In the genomic region with DNA sequence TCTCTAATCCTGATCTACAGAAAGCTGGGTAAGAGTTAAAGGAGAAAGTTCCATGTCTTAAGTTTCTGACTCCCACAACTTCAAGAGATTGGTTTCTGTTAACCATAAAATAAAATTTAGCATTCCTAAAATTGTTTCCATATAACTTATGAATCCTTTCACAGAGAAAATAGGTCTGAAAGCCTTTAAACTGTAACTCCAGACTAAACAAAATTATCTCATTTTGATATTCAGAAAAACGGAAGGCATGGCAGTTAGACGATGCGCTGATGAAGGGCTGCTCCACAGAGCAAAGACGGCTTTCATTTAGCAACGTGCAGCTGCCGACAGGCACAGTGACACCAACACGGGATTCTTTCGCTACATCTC, we compare ENCODE assay signal across 16 cellular contexts.
DNase-seq lines count a peak whose midpoint lies in the region; ATAC-seq and TF ChIP-seq lines count a peak whose summit lies in the region.
"Had no signal": no experiment of that assay in that cellular context is flagged by ENCODE, and none has a peak within 500 bp of the region (broad histone marks: within the 10 kb centered on the region; RNA-seq: fewer than 3 reads in every experiment).

No MANE protein-coding gene starts in this region.

- H4K91ac ChIP-seq in trophoblast cell (ENCODE audit: low read depth, low read length), result peak overlapping the region; percentile 32

- H3K36me3 Mint-ChIP-seq in activated CD8-positive, alpha-beta T cell treated with anti-CD3 and anti-CD28 coated beads for 36 hours (ENCODE audit: low read depth), result peaks cover 17% of the 10 kb centered on the region

- H3K9ac ChIP-seq in trophoblast cell (ENCODE audit: low read length), result no peak overlapping the region
- H3K9ac ChIP-seq: parathyroid adenoma had no signal

- H2BK120ac ChIP-seq in trophoblast cell (ENCODE audit: insufficient read depth, low read length, poor library complexity), result no peak overlapping the region

- H3K18ac ChIP-seq in trophoblast cell (ENCODE audit: low read length), result no peak overlapping the region

- H3K27ac ChIP-seq in trophoblast cell (ENCODE audit: low read depth, low read length) (peak overlapping the region; percentile 42), esophagus squamous epithelium (no peak overlapping the region)
- H3K27ac ChIP-seq: parathyroid adenoma had no signal

- H3K79me2 ChIP-seq in trophoblast cell (ENCODE audit: control insufficient read depth, insufficient read depth, low read length, poor library complexity), result no peaks in the 10 kb centered on the region
- H3K79me2 ChIP-seq: parathyroid adenoma had no signal

- H3K14ac ChIP-seq in trophoblast cell (ENCODE audit: low read length), result no peak overlapping the region

- H3K36me3 ChIP-seq in trophoblast cell (ENCODE audit: control insufficient read depth in 1 of 2, insufficient read depth in 2 of 2, low read length in 2 of 2) (peaks cover 3% of the 10 kb centered on the region in 2 experiments), esophagus squamous epithelium (peaks cover 0 to 83% (median 2%) of the 10 kb centered on the region in 3 donors)

- no peak overlapping the region for H2BK5ac ChIP-seq in trophoblast cell (ENCODE audit: low read depth, low read length, poor library complexity)

- peaks cover 3 to 8% of the 10 kb centered on the region in 2 experiments for H3K4me1 ChIP-seq in trophoblast cell (ENCODE audit: control insufficient read depth in 1 of 2, insufficient read depth in 2 of 2, low read length in 2 of 2)
- peaks cover 0 to 19% (median 0%) of the 10 kb centered on the region in 3 donors for H3K4me1 ChIP-seq in esophagus squamous epithelium
- H3K4me1 ChIP-seq: parathyroid adenoma had no signal

- no peak overlapping the region for H3K4me2 ChIP-seq in trophoblast cell (ENCODE audit: low read length)

- no peak overlapping the region for H3K4me3 Mint-ChIP-seq in activated CD8-positive, alpha-beta T cell treated with anti-CD3 and anti-CD28 coated beads for 36 hours
- H3K4me3 Mint-ChIP-seq: stimulated activated naive B cell treated with anti-CD40 and anti-IgM and Interleukin-4, amounts not matched to agents 10 μg/mL and 1 μg/mL and 100 μg/mL, for 72 hours; T-helper 17 cell; WTC11 had no signal

- no peak for ATAC-seq in HG02623 (IDR thresholded peaks at IDR 0.05; ENCODE audit: unreplicated experiment)
- ATAC-seq in activated CD8-positive, alpha-beta T cell treated with anti-CD3 and anti-CD28 coated beads for 36 hours, result no peak
- ATAC-seq: esophagus mucosa; stimulated activated naive B cell treated with anti-CD40 and anti-IgM and Interleukin-4, amounts not matched to agents 10 μg/mL and 1 μg/mL and 100 μg/mL, for 72 hours; T-helper 17 cell; WTC11 had no signal

- H3K9me3 Mint-ChIP-seq in activated CD8-positive, alpha-beta T cell treated with anti-CD3 and anti-CD28 coated beads for 36 hours, result no peaks in the 10 kb centered on the region
- H3K9me3 Mint-ChIP-seq: stimulated activated naive B cell treated with anti-CD40 and anti-IgM and Interleukin-4, amounts not matched to agents 10 μg/mL and 1 μg/mL and 100 μg/mL, for 72 hours; WTC11 had no signal

- intact Hi-C loops in head of caudate nucleus (cut with DNase I) (no loop called here), esophagus squamous epithelium (cut with DNase I) (no loop called here)
- intact Hi-C loops in activated CD8-positive, alpha-beta T cell treated with anti-CD3 and anti-CD28 coated beads for 36 hours (cut with micrococcal nuclease), result no loop called here

- no peak overlapping the region for H2AFZ ChIP-seq in trophoblast cell (ENCODE audit: insufficient read depth, low read length, poor library complexity)
- H2AFZ ChIP-seq: parathyroid adenoma had no signal

- H4K12ac ChIP-seq in trophoblast cell (ENCODE audit: low read depth, low read length), result no peak overlapping the region

- peaks cover under 1% of the 10 kb centered on the region for H3K79me1 ChIP-seq in trophoblast cell (ENCODE audit: low read length)

- H3K27me3 ChIP-seq in trophoblast cell (ENCODE audit: insufficient read depth, low read length), result no peaks in the 10 kb centered on the region
- no peaks in the 10 kb centered on the region for H3K27me3 ChIP-seq in esophagus squamous epithelium

- H3K27me3 Mint-ChIP-seq in activated CD8-positive, alpha-beta T cell treated with anti-CD3 and anti-CD28 coated beads for 36 hours, result no peaks in the 10 kb centered on the region
- H3K27me3 Mint-ChIP-seq: stimulated activated naive B cell treated with anti-CD40 and anti-IgM and Interleukin-4, amounts not matched to agents 10 μg/mL and 1 μg/mL and 100 μg/mL, for 72 hours; T-helper 17 cell had no signal

- no peak for TF ChIP-seq CTCF in esophagus squamous epithelium (IDR thresholded peaks at IDR 0.05)
- no peak for TF ChIP-seq CTCF in activated CD8-positive, alpha-beta T cell treated with anti-CD3 and anti-CD28 coated beads for 36 hours (IDR thresholded peaks at IDR 0.05)

- no peak overlapping the region for H4K8ac ChIP-seq in trophoblast cell (ENCODE audit: low read depth, low read length)

- no peaks in the 10 kb centered on the region for H3K4me1 Mint-ChIP-seq in activated CD8-positive, alpha-beta T cell treated with anti-CD3 and anti-CD28 coated beads for 36 hours (ENCODE audit: low read depth)
- H3K4me1 Mint-ChIP-seq: stimulated activated naive B cell treated with anti-CD40 and anti-IgM and Interleukin-4, amounts not matched to agents 10 μg/mL and 1 μg/mL and 100 μg/mL, for 72 hours; T-helper 17 cell had no signal

- DNase-seq in AG20443 (ENCODE audit: low spot score), result peak; percentile 41
- peak; percentile 43 for DNase-seq in amniotic epithelial cell (ENCODE audit: low read depth)
- peak in 38 of 42 donors; percentile 13 to 65 (median 36) for DNase-seq in head of caudate nucleus
- DNase-seq in trophoblast cell, result no peak
- no peak for DNase-seq in esophagus squamous epithelium (lab: John Stamatoyannopoulos, UW)
- no peak for DNase-seq in activated CD8-positive, alpha-beta T cell treated with anti-CD3 and anti-CD28 coated beads for 36 hours
- DNase-seq in SHP77 treated with DMSO at 0.1 percent for 48 hours (lab: John Stamatoyannopoulos, UW), result no peak
- DNase-seq: ACHN; activated gamma-delta T cell; stimulated activated CD4-positive, alpha-beta T cell treated with anti-CD3 and anti-CD28 coated beads, Interleukin-12 subunit alpha, Interleukin-12 subunit beta, amount 100 ng/mL, for 4 hours; stimulated activated naive B cell treated with anti-CD40 and anti-IgM and Interleukin-4, amounts not matched to agents 10 μg/mL and 1 μg/mL and 100 μg/mL, for 72 hours; T-helper 17 cell had no signal

- no peak overlapping the region for H3K4ac ChIP-seq in trophoblast cell (ENCODE audit: low read depth, low read length)

- no peak overlapping the region for H2BK12ac ChIP-seq in trophoblast cell (ENCODE audit: low read length)

- H3K23ac ChIP-seq in trophoblast cell (ENCODE audit: low read length), result no peak overlapping the region

- CTCF ChIA-PET in activated CD8-positive, alpha-beta T cell treated with anti-CD3 and anti-CD28 coated beads for 36 hours (lab: Charles Lee), result no interaction called here

- H3K9me3 ChIP-seq in trophoblast cell (ENCODE audit: insufficient read depth, low read depth, low read length) (no peaks in the 10 kb centered on the region), esophagus squamous epithelium (no peaks in the 10 kb centered on the region)

- TF ChIP-seq POLR2A in esophagus squamous epithelium (IDR thresholded peaks at IDR 0.05), result no peak

- WGBS in trophoblast cell (ENCODE audit: extremely low coverage, insufficient coverage, insufficient read length), result no CpG with 5 or more reads among the region's 8 CpGs
- 68 to 71% methylated on average over 8 of the region's 8 CpGs for WGBS in esophagus squamous epithelium, 2 donors

- no peak overlapping the region for H2AK5ac ChIP-seq in trophoblast cell (ENCODE audit: low read length)

- H3K27ac Mint-ChIP-seq in activated CD8-positive, alpha-beta T cell treated with anti-CD3 and anti-CD28 coated beads for 36 hours, result no peak overlapping the region
- H3K27ac Mint-ChIP-seq: stimulated activated naive B cell treated with anti-CD40 and anti-IgM and Interleukin-4, amounts not matched to agents 10 μg/mL and 1 μg/mL and 100 μg/mL, for 72 hours; T-helper 17 cell; WTC11 had no signal

- H3K4me3 ChIP-seq in trophoblast cell (ENCODE audit: low read depth, low read length), result no peak overlapping the region
- no peak overlapping the region for H3K4me3 ChIP-seq in esophagus squamous epithelium

- POLR2A ChIA-PET in activated CD8-positive, alpha-beta T cell treated with anti-CD3 and anti-CD28 coated beads for 36 hours (lab: Charles Lee), result no interaction called here

Comparison
In these comparisons a context has a peak if more than half of its experiments do, and no peak if none do; other contexts are left out.
1. DNase-seq: peak in AG20443 (single experiment), amniotic epithelial cell (single experiment) and head of caudate nucleus (38 of 42); none in trophoblast cell (0 of 2), esophagus squamous epithelium (single experiment), activated CD8-positive, alpha-beta T cell treated with anti-CD3 and anti-CD28 coated beads for 36 hours (single experiment) and SHP77 treated with DMSO at 0.1 percent for 48 hours (single experiment).